In the genomic region with DNA sequence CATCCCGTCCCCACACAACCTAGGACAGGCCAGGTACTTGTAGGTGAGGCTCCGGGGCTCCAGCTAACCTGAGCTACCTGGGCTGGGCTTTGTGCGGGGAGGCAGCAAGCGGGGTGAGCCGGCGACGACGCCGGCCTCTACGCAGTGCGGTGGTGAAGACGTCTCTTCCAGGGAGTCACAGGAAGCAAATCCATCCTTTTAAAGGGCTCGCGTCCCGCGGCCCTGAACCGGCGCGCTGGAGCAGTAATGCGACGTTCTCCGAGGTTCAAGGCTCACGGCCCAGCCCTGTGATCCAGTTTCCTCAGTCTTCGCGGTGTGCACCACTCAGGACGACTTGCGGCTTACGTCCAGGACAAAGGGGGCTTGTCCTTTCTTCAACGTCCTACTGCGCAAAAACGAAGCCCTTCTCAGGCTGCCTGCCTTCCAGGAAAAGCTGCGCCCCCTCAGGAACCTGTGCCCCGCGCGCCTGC, we compare ENCODE assay signal across 8 cellular contexts. TPM values are rescaled to one million over a fixed set of nuclear protein-coding genes. Genes with fewer than 3 reads are reported as not detected.
DNase-seq lines count a peak whose midpoint lies in the region; ATAC-seq and TF ChIP-seq lines count a peak whose summit lies in the region.

No MANE protein-coding gene starts in this region.

- H3K9me3 ChIP-seq in vagina = no peaks in the 10 kb centered on the region

- H3K4me3 Mint-ChIP-seq in activated T-helper 1 cell treated with anti-CD3 and anti-CD28 coated beads, Interleukin-12 subunit alpha, Interleukin-12 subunit beta, Interleukin-2, Interleukin-4 antibody, amounts not matched to agents 30 ng/mL and 10 ng/mL and 1 ng/mL, durations not matched to agents 14 hours and 24 hours and 36 hours = peak overlapping the region; percentile 88
- H3K4me3 Mint-ChIP-seq in natural killer cell treated with Interleukin-12 subunit alpha and Interleukin-12 subunit beta and Interleukin-15 and Interleukin-18, amount 100 ng/mL, for 72 hours = peak overlapping the region; percentile 94

- H3K4me1 ChIP-seq in vagina = peaks cover 38% of the 10 kb centered on the region

- no peak for TF ChIP-seq CTCF in vagina (IDR thresholded peaks at IDR 0.05)

- TF ChIP-seq POLR2A in vagina (IDR thresholded peaks at IDR 0.05) = no peak

- H3K27ac ChIP-seq in vagina = peak overlapping the region; percentile 94

- peaks cover 16% of the 10 kb centered on the region for H3K36me3 Mint-ChIP-seq in activated T-helper 1 cell treated with anti-CD3 and anti-CD28 coated beads, Interleukin-12 subunit alpha, Interleukin-12 subunit beta, Interleukin-2, Interleukin-4 antibody, amounts not matched to agents 30 ng/mL and 10 ng/mL and 1 ng/mL, durations not matched to agents 14 hours and 24 hours and 36 hours (ENCODE audit: low read depth)
- no peaks in the 10 kb centered on the region for H3K36me3 Mint-ChIP-seq in natural killer cell treated with Interleukin-12 subunit alpha and Interleukin-12 subunit beta and Interleukin-15 and Interleukin-18, amount 100 ng/mL, for 72 hours

- H3K9me3 Mint-ChIP-seq in activated T-helper 1 cell treated with anti-CD3 and anti-CD28 coated beads, Interleukin-12 subunit alpha, Interleukin-12 subunit beta, Interleukin-2, Interleukin-4 antibody, amounts not matched to agents 30 ng/mL and 10 ng/mL and 1 ng/mL, durations not matched to agents 14 hours and 24 hours and 36 hours = no peaks in the 10 kb centered on the region
- H3K9me3 Mint-ChIP-seq in natural killer cell treated with Interleukin-12 subunit alpha and Interleukin-12 subunit beta and Interleukin-15 and Interleukin-18, amount 100 ng/mL, for 72 hours = no peaks in the 10 kb centered on the region

- H3K27me3 ChIP-seq in vagina = no peaks in the 10 kb centered on the region

- ATAC-seq in HG02870 (IDR thresholded peaks at IDR 0.05; ENCODE audit: unreplicated experiment) = peak; percentile 2
- ATAC-seq in natural killer cell treated with Interleukin-12 subunit alpha and Interleukin-12 subunit beta and Interleukin-15 and Interleukin-18, amount 100 ng/mL, for 72 hours = peak in 1 of 2 donors; percentile 6

- peak overlapping the region; percentile 67 to 88 for H3K4me3 ChIP-seq in vagina

- intact Hi-C loops in activated T-helper 1 cell treated with anti-CD3 and anti-CD28 coated beads, Interleukin-12 subunit alpha, Interleukin-12 subunit beta, Interleukin-2, Interleukin-4 antibody, amounts not matched to agents 30 ng/mL and 10 ng/mL and 1 ng/mL, durations not matched to agents 14 hours and 24 hours and 36 hours (cut with micrococcal nuclease) = loop anchor here (1.0 to 10.0 kb wide), 8 partner anchors 31 to 927 kb away; partner anchors contain the start of genes CDK20, CKS2 and SECISBP2
- intact Hi-C loops in vagina (cut with DNase I) = loop anchor here (2.0 to 5.0 kb wide), 2 partner anchors 147 to 635 kb away; partner anchors contain the start of gene NXNL2

- H3K36me3 ChIP-seq in vagina = no peaks in the 10 kb centered on the region

- peak overlapping the region; percentile 87 for H3K27ac Mint-ChIP-seq in activated T-helper 1 cell treated with anti-CD3 and anti-CD28 coated beads, Interleukin-12 subunit alpha, Interleukin-12 subunit beta, Interleukin-2, Interleukin-4 antibody, amounts not matched to agents 30 ng/mL and 10 ng/mL and 1 ng/mL, durations not matched to agents 14 hours and 24 hours and 36 hours
- H3K27ac Mint-ChIP-seq in natural killer cell treated with Interleukin-12 subunit alpha and Interleukin-12 subunit beta and Interleukin-15 and Interleukin-18, amount 100 ng/mL, for 72 hours = peak overlapping the region; percentile 89 to 90

- DNase-seq in activated CD8-positive, alpha-beta memory T cell treated with anti-CD3 and anti-CD28 coated beads for 4 hours (ENCODE audit: low read depth in 2 of 2) = peak; percentile 3
- DNase-seq in activated CD8-positive, alpha-beta memory T cell treated with anti-CD3 and anti-CD28 coated beads for 24 hours = no peak
- DNase-seq in NCI-H748 (lab: John Stamatoyannopoulos, UW; ENCODE audit: unreplicated experiment) = peak; percentile 91
- peak; percentile 30 for DNase-seq in activated T-helper 1 cell treated with anti-CD3 and anti-CD28 coated beads, Interleukin-12 subunit alpha, Interleukin-12 subunit beta, Interleukin-2, Interleukin-4 antibody, amounts not matched to agents 30 ng/mL and 10 ng/mL and 1 ng/mL, durations not matched to agents 14 hours and 24 hours and 36 hours (ENCODE audit: low spot score)
- DNase-seq in fibroblast of peridontal ligament (ENCODE audit: extremely low read depth) = peak; percentile 56
- no peak for DNase-seq in natural killer cell treated with Interleukin-12 subunit alpha and Interleukin-12 subunit beta and Interleukin-15 and Interleukin-18, amount 100 ng/mL, for 72 hours (ENCODE audit: low spot score)
- peak in 1 of 2 donors; percentile 90 for DNase-seq in vagina (ENCODE audit: extremely low spot score in 2 of 2)

- H3K27me3 Mint-ChIP-seq in activated T-helper 1 cell treated with anti-CD3 and anti-CD28 coated beads, Interleukin-12 subunit alpha, Interleukin-12 subunit beta, Interleukin-2, Interleukin-4 antibody, amounts not matched to agents 30 ng/mL and 10 ng/mL and 1 ng/mL, durations not matched to agents 14 hours and 24 hours and 36 hours (ENCODE audit: insufficient read depth) = peaks cover 4% of the 10 kb centered on the region
- no peaks in the 10 kb centered on the region for H3K27me3 Mint-ChIP-seq in natural killer cell treated with Interleukin-12 subunit alpha and Interleukin-12 subunit beta and Interleukin-15 and Interleukin-18, amount 100 ng/mL, for 72 hours

- peaks cover 41% of the 10 kb centered on the region for H3K4me1 Mint-ChIP-seq in activated T-helper 1 cell treated with anti-CD3 and anti-CD28 coated beads, Interleukin-12 subunit alpha, Interleukin-12 subunit beta, Interleukin-2, Interleukin-4 antibody, amounts not matched to agents 30 ng/mL and 10 ng/mL and 1 ng/mL, durations not matched to agents 14 hours and 24 hours and 36 hours (ENCODE audit: low read depth)
- peaks cover 23 to 35% of the 10 kb centered on the region in 2 donors for H3K4me1 Mint-ChIP-seq in natural killer cell treated with Interleukin-12 subunit alpha and Interleukin-12 subunit beta and Interleukin-15 and Interleukin-18, amount 100 ng/mL, for 72 hours (ENCODE audit: low read depth in 2 of 2)

RNA-seq across cellular contexts. Expression of gene SPIN1, which starts 0.5 kb away (rescaled TPM):
- 39.1 and 41.8 TPM in 2 replicates for total RNA-seq in activated T-helper 1 cell treated with anti-CD3 and anti-CD28 coated beads, Interleukin-12 subunit alpha, Interleukin-12 subunit beta, Interleukin-2, Interleukin-4 antibody, amounts not matched to agents 30 ng/mL and 10 ng/mL and 1 ng/mL, durations not matched to agents 14 hours and 24 hours and 36 hours
- 10 to 100 TPM; 18.6 to 27.8 TPM for total RNA-seq in natural killer cell treated with Interleukin-12 subunit alpha and Interleukin-12 subunit beta and Interleukin-15 and Interleukin-18, amount 100 ng/mL, for 72 hours
- 72.9 TPM for total RNA-seq in vagina

Comparison
In these comparisons a context has a peak if more than half of its experiments do, and no peak if none do; other contexts are left out.
1. DNase-seq: peak in activated CD8-positive, alpha-beta memory T cell treated with anti-CD3 and anti-CD28 coated beads for 4 hours (2 of 2), NCI-H748 (single experiment), activated T-helper 1 cell treated with anti-CD3 and anti-CD28 coated beads, Interleukin-12 subunit alpha, Interleukin-12 subunit beta, Interleukin-2, Interleukin-4 antibody, amounts not matched to agents 30 ng/mL and 10 ng/mL and 1 ng/mL, durations not matched to agents 14 hours and 24 hours and 36 hours (single experiment) and fibroblast of peridontal ligament (single experiment); none in activated CD8-positive, alpha-beta memory T cell treated with anti-CD3 and anti-CD28 coated beads for 24 hours (single experiment) and natural killer cell treated with Interleukin-12 subunit alpha and Interleukin-12 subunit beta and Interleukin-15 and Interleukin-18, amount 100 ng/mL, for 72 hours (single experiment).